8 cellular contexts compared by ENCODE assay signal in the genomic region with DNA sequence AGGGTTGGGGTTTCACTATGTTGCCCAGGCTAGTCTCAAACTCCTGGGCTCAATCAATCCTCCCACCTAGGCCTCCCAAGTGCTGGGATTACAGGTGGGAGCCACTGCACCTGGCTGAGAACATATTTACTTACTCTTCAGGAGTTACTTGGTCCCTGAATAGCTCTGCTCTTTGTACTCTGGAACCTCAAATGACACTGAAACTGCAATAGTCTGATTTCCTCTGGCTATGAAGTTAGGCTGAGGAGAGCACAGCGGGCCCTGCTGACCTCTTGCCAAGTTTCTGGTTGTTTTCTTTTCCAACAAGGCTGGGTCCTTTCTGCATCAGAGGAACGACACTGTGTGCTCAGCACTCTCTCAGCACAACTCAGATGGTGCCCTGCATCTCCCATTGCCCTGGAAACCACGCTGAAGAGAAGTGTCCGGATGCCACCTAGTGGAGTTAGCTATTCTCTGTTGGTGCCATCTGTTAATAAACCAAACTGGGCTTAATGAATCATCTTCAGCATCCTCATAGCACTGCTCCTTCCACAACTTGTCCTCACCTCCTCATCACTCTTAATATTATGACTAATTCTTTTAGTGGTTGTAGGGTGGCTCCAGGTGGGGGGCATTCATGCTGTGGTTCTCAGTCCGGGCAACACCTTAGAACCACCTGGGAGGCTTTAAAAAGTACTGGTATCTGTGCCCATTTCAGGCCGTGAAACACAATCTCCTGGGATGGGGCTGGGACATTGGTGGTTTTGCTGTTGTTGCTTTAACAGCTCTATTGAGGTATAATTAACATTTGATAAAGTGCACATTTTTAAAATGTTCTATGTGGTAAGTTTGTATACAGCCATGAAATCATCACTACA. TPM values are rescaled to one million over a fixed set of nuclear protein-coding genes. Genes with fewer than 3 reads are reported as not detected.
DNase-seq lines count a peak whose midpoint lies in the region; ATAC-seq and TF ChIP-seq lines count a peak whose summit lies in the region.

No MANE protein-coding gene starts in this region.

- H3K27ac Mint-ChIP-seq in Calu3 (ENCODE audit: unreplicated experiment) (no peak overlapping the region), endothelial cell (ENCODE audit: unreplicated experiment) (no peak overlapping the region)
- H3K27ac Mint-ChIP-seq in stimulated activated naive CD8-positive, alpha-beta T cell treated with anti-CD3 and anti-CD28 coated beads, Interleukin-15, amount 100 ng/mL, for 72 hours = no peak overlapping the region

- H3K27me3 Mint-ChIP-seq in Calu3 (ENCODE audit: unreplicated experiment) (no peaks in the 10 kb centered on the region), endothelial cell (ENCODE audit: unreplicated experiment) (no peaks in the 10 kb centered on the region)
- H3K27me3 Mint-ChIP-seq in stimulated activated naive CD8-positive, alpha-beta T cell treated with anti-CD3 and anti-CD28 coated beads, Interleukin-15, amount 100 ng/mL, for 72 hours = no peaks in the 10 kb centered on the region

- no peak overlapping the region for H3K4me3 Mint-ChIP-seq in Calu3 (ENCODE audit: low read depth, unreplicated experiment)
- H3K4me3 Mint-ChIP-seq in endothelial cell (ENCODE audit: unreplicated experiment) = no peak overlapping the region
- no peak overlapping the region for H3K4me3 Mint-ChIP-seq in stimulated activated naive CD8-positive, alpha-beta T cell treated with anti-CD3 and anti-CD28 coated beads, Interleukin-15, amount 100 ng/mL, for 72 hours

- intact Hi-C loops in Calu3 (cut with micrococcal nuclease; ENCODE audit: unreplicated experiment) = loop anchor here (5.0 kb wide), 3 partner anchors 57 to 667 kb away; a partner anchor contains a TSS

- DNase-seq in Calu3 = peak; percentile 60
- DNase-seq in NCI-H460 (ENCODE audit: extremely low read depth, low read depth) = peak; percentile 83
- peak; percentile 34 to 46 for DNase-seq in activated CD4-positive, alpha-beta T cell treated with anti-CD3 and anti-CD28 coated beads, Interleukin-2, amount 50 U/mL, for 4 hours
- peak; percentile 51 for DNase-seq in endothelial cell (ENCODE audit: low spot score)
- DNase-seq in middle frontal gyrus (ENCODE audit: extremely low spot score, low spot score) = peak; percentile 76
- DNase-seq in stimulated activated naive CD8-positive, alpha-beta T cell treated with anti-CD3 and anti-CD28 coated beads, Interleukin-15, amount 100 ng/mL, for 72 hours = peak; percentile 58 to 70

- TF ChIP-seq CTCF in Calu3 (IDR thresholded peaks at IDR 0.05; ENCODE audit: unreplicated experiment) (peak; percentile 57), endothelial cell (IDR thresholded peaks at IDR 0.05; ENCODE audit: unreplicated experiment) (peak; percentile 35)

- no TSS peak for BruUV-seq in Calu3 (replicated peaks; lab: Mats Ljungman, UMichigan)

- H3K9me3 Mint-ChIP-seq in Calu3 (ENCODE audit: low read depth, unreplicated experiment) = no peaks in the 10 kb centered on the region
- H3K9me3 Mint-ChIP-seq in endothelial cell (ENCODE audit: unreplicated experiment) = no peaks in the 10 kb centered on the region
- H3K9me3 Mint-ChIP-seq in stimulated activated naive CD8-positive, alpha-beta T cell treated with anti-CD3 and anti-CD28 coated beads, Interleukin-15, amount 100 ng/mL, for 72 hours = peaks cover 2 to 5% of the 10 kb centered on the region in 2 donors

- H3K36me3 Mint-ChIP-seq in Calu3 (ENCODE audit: insufficient read depth, unreplicated experiment) (no peaks in the 10 kb centered on the region), endothelial cell (ENCODE audit: low read depth, unreplicated experiment) (peaks cover 3% of the 10 kb centered on the region)

- H3K4me1 Mint-ChIP-seq in Calu3 (ENCODE audit: low read depth, unreplicated experiment) (no peaks in the 10 kb centered on the region), endothelial cell (ENCODE audit: unreplicated experiment) (peaks cover 3% of the 10 kb centered on the region)
- H3K4me1 Mint-ChIP-seq in stimulated activated naive CD8-positive, alpha-beta T cell treated with anti-CD3 and anti-CD28 coated beads, Interleukin-15, amount 100 ng/mL, for 72 hours = peaks cover 13% of the 10 kb centered on the region

- CTCF ChIA-PET in Calu3 (lab: Charles Lee) = interaction anchor here (1.5 kb wide), 1 partner anchor 57 kb away, joined by 7 read pairs; a partner anchor contains a TSS

- peak; percentile 71 for ATAC-seq in GM19438 (IDR thresholded peaks at IDR 0.05; ENCODE audit: low read depth, unreplicated experiment)
- peak; percentile 94 for ATAC-seq in HG03460 (IDR thresholded peaks at IDR 0.05; ENCODE audit: unreplicated experiment)
- ATAC-seq in stimulated activated naive CD8-positive, alpha-beta T cell treated with anti-CD3 and anti-CD28 coated beads, Interleukin-15, amount 100 ng/mL, for 72 hours = peak; percentile 98

RNA-seq across cellular contexts. Expression of a gene that starts 8.2 kb away (rescaled TPM):
- not detected in 2 replicates for total RNA-seq in Calu3 (2022)
- total RNA-seq in NCI-H460 (2014; rRNA removed; shearing (Covaris generic)) = 2.9 and 3.6 TPM in 2 replicates
- 0.96 and 1.4 TPM in 2 replicates for polyA plus RNA-seq in NCI-H460 (2014; cell fraction: nucleus; rRNA removed)
- 0.28 TPM for total RNA-seq in endothelial cell (ENCODE audit: unreplicated experiment)

RNA-seq across cellular contexts. Expression of a gene that starts 57.4 kb away (rescaled TPM):
- 17.1 and 18.6 TPM in 2 replicates for total RNA-seq in Calu3 (2022)
- 12.8 and 18.6 TPM in 2 replicates for total RNA-seq in NCI-H460 (2014; rRNA removed; shearing (Covaris generic))
- polyA plus RNA-seq in NCI-H460 (2014; cell fraction: nucleus; rRNA removed) = 12.4 and 13.0 TPM in 2 replicates
- 18.3 TPM for total RNA-seq in endothelial cell (ENCODE audit: unreplicated experiment)

Comparison
In these comparisons a context has a peak if more than half of its experiments do, and no peak if none do; other contexts are left out.
1. Peak in every context shown above with its lines: DNase-seq and ATAC-seq.